ENCODE assay signal across 12 cellular contexts in genomic region chr9:4934976-4935672, GRCh38. TPM values are rescaled to one million over a fixed set of nuclear protein-coding genes. Genes with fewer than 3 reads are reported as not detected.
DNase-seq lines count a peak whose midpoint lies in the region; ATAC-seq, FAIRE-seq and TF ChIP-seq lines count a peak whose summit lies in the region.
"Had no signal": no experiment of that assay in that cellular context is flagged by ENCODE, and none has a peak within 500 bp of the region (broad histone marks: within the 10 kb centered on the region; RNA-seq: fewer than 3 reads in every experiment).

No MANE protein-coding gene starts in this region.

- ATAC-seq in psoas muscle: peak; percentile 36 to 79 (median 54)
- ATAC-seq in T-cell (replicated peaks in 1 of 4): no peak
- ATAC-seq: foreskin keratinocyte had no signal

- H3K79me2 ChIP-seq in endothelial cell of umbilical vein (ENCODE audit: control insufficient read depth, insufficient read depth, low read length): no peaks in the 10 kb centered on the region

- no peak overlapping the region for H3K9ac ChIP-seq in endothelial cell of umbilical vein (replicated peaks; ENCODE audit: extremely low read depth, insufficient read depth, low read length)

- POLR2A ChIA-PET in endothelial cell of umbilical vein (lab: Charles Lee): no interaction called here
- POLR2A ChIA-PET in T-cell (lab: Charles Lee): no interaction called here

- no peak for FAIRE-seq in endothelial cell of umbilical vein (lab: Jason Lieb, UNC)

- intact Hi-C loops in activated naive CD4-positive, alpha-beta T cell treated with anti-CD3 and anti-CD28 coated beads for 36 hours (cut with micrococcal nuclease): loop anchor here (1.0 to 5.0 kb wide), 4 partner anchors 8 to 652 kb away; partner anchors contain the start of gene PLPP6
- intact Hi-C loops in endothelial cell of umbilical vein (cut with micrococcal nuclease): no loop called here
- intact Hi-C loops in psoas muscle (cut with DNase I): no loop called here
- intact Hi-C loops in breast epithelium (cut with DNase I; ENCODE audit: low total_unique reads): no loop called here

- dilution Hi-C loops in endothelial cell of umbilical vein (cut with MboI; ENCODE audit: extremely low pct_ligation_motif_present, low sequenced_read_pairs): no loop called here

- H3K4me1 ChIP-seq in endothelial cell of umbilical vein (ENCODE audit: control insufficient read depth, extremely low read depth, insufficient read depth, low read length) (peaks cover 20% of the 10 kb centered on the region), psoas muscle (peaks cover 39% of the 10 kb centered on the region), breast epithelium (peaks cover 0 to 6% of the 10 kb centered on the region in 2 donors)

- CTCF ChIA-PET in activated naive CD4-positive, alpha-beta T cell treated with anti-CD3 and anti-CD28 coated beads for 36 hours (lab: Charles Lee): interaction anchor here (0.6 to 3.6 kb wide), 2 partner anchors 12 to 172 kb away, joined by 3 to 13 read pairs; no protein-coding TSS in a partner anchor
- CTCF ChIA-PET in endothelial cell of umbilical vein (lab: Charles Lee) (no interaction called here), T-cell (lab: Charles Lee) (no interaction called here)

- no peaks in the 10 kb centered on the region for H3K9me3 ChIP-seq in endothelial cell of umbilical vein (replicated peaks; ENCODE audit: control insufficient read depth, insufficient read depth, low read length)
- no peaks in the 10 kb centered on the region for H3K9me3 ChIP-seq in psoas muscle
- H3K9me3 ChIP-seq in breast epithelium: no peaks in the 10 kb centered on the region

- DNase-seq in activated naive CD4-positive, alpha-beta T cell treated with anti-CD3 and anti-CD28 coated beads for 36 hours: no peak
- no peak for DNase-seq in activated naive CD4-positive, alpha-beta T cell (lab: John Stamatoyannopoulos, UW)
- DNase-seq in NCI-H69 (lab: John Stamatoyannopoulos, UW) (peak; percentile 96), endothelial cell of umbilical vein (ENCODE audit: low read depth, low spot score) (peak; percentile 11), psoas muscle (no peak), T-cell (no peak), breast epithelium (ENCODE audit: low spot score in 2 of 2) (no peak), NCI-H510A (lab: John Stamatoyannopoulos, UW) (no peak)
- DNase-seq: activated naive CD8-positive, alpha-beta T cell treated with anti-CD3 and anti-CD28 coated beads for 36 hours; foreskin keratinocyte; KBM-7; NCI-H1092 had no signal

- no TSS peak for BruUV-seq in endothelial cell of umbilical vein (replicated peaks; lab: Mats Ljungman, UMichigan)

- TF ChIP-seq POLR2A in endothelial cell of umbilical vein (IDR thresholded peaks at IDR 0.05; ENCODE audit: low read depth, low read length) (no peak), breast epithelium (IDR thresholded peaks at IDR 0.05) (no peak)

- no peaks in the 10 kb centered on the region for H3K9me1 ChIP-seq in endothelial cell of umbilical vein (replicated peaks; ENCODE audit: control insufficient read depth, extremely low read depth, insufficient read depth, low read length)

- H3K36me3 ChIP-seq in endothelial cell of umbilical vein (ENCODE audit: control insufficient read depth in 2 of 2, extremely low read depth in 1 of 2, insufficient read depth in 2 of 2, low read length in 2 of 2) (no peaks in the 10 kb centered on the region), psoas muscle (ENCODE audit: insufficient read depth in 1 of 2, low read depth in 1 of 2) (no peaks in the 10 kb centered on the region), breast epithelium (no peaks in the 10 kb centered on the region)

- H3K4me3 Mint-ChIP-seq in activated naive CD4-positive, alpha-beta T cell treated with anti-CD3 and anti-CD28 coated beads for 36 hours: no peak overlapping the region
- no peak overlapping the region for H3K4me3 Mint-ChIP-seq in T-cell

- no peak overlapping the region for H2AFZ ChIP-seq in endothelial cell of umbilical vein (ENCODE audit: low read depth, low read length)

- no peaks in the 10 kb centered on the region for H3K27me3 Mint-ChIP-seq in activated naive CD4-positive, alpha-beta T cell treated with anti-CD3 and anti-CD28 coated beads for 36 hours (ENCODE audit: low read depth)
- no peaks in the 10 kb centered on the region for H3K27me3 Mint-ChIP-seq in T-cell
- H3K27me3 Mint-ChIP-seq: activated naive CD8-positive, alpha-beta T cell treated with anti-CD3 and anti-CD28 coated beads for 36 hours had no signal

- H3K9me3 Mint-ChIP-seq in activated naive CD4-positive, alpha-beta T cell treated with anti-CD3 and anti-CD28 coated beads for 36 hours: no peaks in the 10 kb centered on the region
- H3K9me3 Mint-ChIP-seq in T-cell: no peaks in the 10 kb centered on the region

- no peaks in the 10 kb centered on the region for H3K36me3 Mint-ChIP-seq in activated naive CD4-positive, alpha-beta T cell treated with anti-CD3 and anti-CD28 coated beads for 36 hours (ENCODE audit: low read depth)
- no peaks in the 10 kb centered on the region for H3K36me3 Mint-ChIP-seq in T-cell

- TF ChIP-seq CTCF in endothelial cell of umbilical vein (IDR thresholded peaks at IDR 0.05; ENCODE audit: extremely low read depth in 1 of 2, insufficient read depth in 1 of 2, low read depth in 1 of 2, low read length in 2 of 2): no peak
- TF ChIP-seq CTCF in psoas muscle (IDR thresholded peaks at IDR 0.05): no peak
- no peak for TF ChIP-seq CTCF in breast epithelium (IDR thresholded peaks at IDR 0.05)

- H3K4me1 Mint-ChIP-seq in activated naive CD4-positive, alpha-beta T cell treated with anti-CD3 and anti-CD28 coated beads for 36 hours (ENCODE audit: low read depth): peaks cover 47% of the 10 kb centered on the region
- H3K4me1 Mint-ChIP-seq in T-cell: peaks cover 38 to 43% (median 42%) of the 10 kb centered on the region in 3 donors

- H3K4me2 ChIP-seq in endothelial cell of umbilical vein (ENCODE audit: insufficient read depth, low read length): no peak overlapping the region

- no peak overlapping the region for H3K27ac ChIP-seq in endothelial cell of umbilical vein (ENCODE audit: insufficient read depth, low read depth, low read length)
- no peak overlapping the region for H3K27ac ChIP-seq in psoas muscle
- H3K27ac ChIP-seq in breast epithelium: no peak overlapping the region
- H3K27ac ChIP-seq: foreskin keratinocyte had no signal

- peak overlapping the region; percentile 93 for H3K27ac Mint-ChIP-seq in activated naive CD4-positive, alpha-beta T cell treated with anti-CD3 and anti-CD28 coated beads for 36 hours
- H3K27ac Mint-ChIP-seq in T-cell: peak overlapping the region in 1 of 2 donors; percentile 30

- WGBS in psoas muscle, 3 donors: 59 to 64% (median 59%) methylated on average over 4 of the region's 4 CpGs

- H4K20me1 ChIP-seq in endothelial cell of umbilical vein (replicated peaks; ENCODE audit: control insufficient read depth, extremely low read depth, insufficient read depth, low read length): no peaks in the 10 kb centered on the region

- H3K27me3 ChIP-seq in endothelial cell of umbilical vein (ENCODE audit: control insufficient read depth in 2 of 2, insufficient read depth in 2 of 2, low read length in 2 of 2) (peaks cover 0 to 2% of the 10 kb centered on the region in 2 experiments), psoas muscle (ENCODE audit: insufficient read depth in 3 of 3, low read length in 2 of 3) (no peaks in the 10 kb centered on the region), breast epithelium (no peaks in the 10 kb centered on the region)
- H3K27me3 ChIP-seq: foreskin keratinocyte had no signal

- no peak overlapping the region for H3K4me3 ChIP-seq in endothelial cell of umbilical vein (replicated peaks in 1 of 3; ENCODE audit: insufficient read depth in 1 of 3, low read depth in 1 of 3, low read length in 3 of 3)
- no peak overlapping the region for H3K4me3 ChIP-seq in psoas muscle
- H3K4me3 ChIP-seq in breast epithelium: no peak overlapping the region

TF ChIP-seq in endothelial cell of umbilical vein, 7 proteins besides CTCF, POLR2A, EP300 and RAD21:
- TF ChIP-seq EZH2 (IDR thresholded peaks at IDR 0.05; ENCODE audit: borderline replicate concordance, low read depth, low read length, severe bottlenecking): no peak
- TF ChIP-seq MYC (IDR thresholded peaks at IDR 0.05; ENCODE audit: low read depth, low read length): no peak
- no peak for TF ChIP-seq GATA2 (IDR thresholded peaks at IDR 0.05; ENCODE audit: insufficient read depth, insufficient read length, low read depth, low read length)
- TF ChIP-seq POLR2AphosphoS5 (IDR thresholded peaks at IDR 0.05; ENCODE audit: insufficient read depth, low read depth, low read length): no peak
- no peak for TF ChIP-seq MAX (IDR thresholded peaks at IDR 0.05; ENCODE audit: insufficient read depth, insufficient read length)
- no peak for TF ChIP-seq JUN (IDR thresholded peaks at IDR 0.05; ENCODE audit: borderline replicate concordance, insufficient read depth, insufficient read length, low read depth)
- no peak for TF ChIP-seq FOS (IDR thresholded peaks at IDR 0.05; ENCODE audit: borderline replicate concordance, insufficient read depth, low read length)

RNA-seq across cellular contexts. Expression of gene JAK2, which starts 49.9 kb away (rescaled TPM):
- total RNA-seq in activated naive CD4-positive, alpha-beta T cell treated with anti-CD3 and anti-CD28 coated beads for 36 hours: 10 to 100 TPM; 46.8 to 51.0 TPM
- total RNA-seq in endothelial cell of umbilical vein (9.7 and 10.3 TPM in 2 replicates), psoas muscle (10 to 100 TPM in 3 of 4 donors, 1 to 10 TPM in 1; 9.0 to 32.3 (median 16.8) TPM), T-cell (10 to 100 TPM; 12.6 to 16.2 (median 15.0) TPM), breast epithelium (10 to 100 TPM; 28.8 to 46.9 (median 35.4) TPM)
- polyA plus RNA-seq in endothelial cell of umbilical vein (1.6 and 2.1 TPM in 2 replicates), psoas muscle (1 to 10 TPM; 2.2 to 4.6 (median 3.2) TPM)
- 2.1 and 2.7 TPM in 2 replicates for polyA plus RNA-seq in endothelial cell of umbilical vein (2011; cell fraction: cytosol; rRNA removed)
- 6.6 and 7.7 TPM in 2 replicates for polyA plus RNA-seq in endothelial cell of umbilical vein (2011; cell fraction: nucleus; rRNA removed)
- 5.3 and 6.2 TPM in 2 replicates for polyA plus RNA-seq in endothelial cell of umbilical vein (2012)
- polyA minus RNA-seq in endothelial cell of umbilical vein: 9.5 and 11.0 TPM in 2 replicates
- polyA minus RNA-seq in endothelial cell of umbilical vein (2011; cell fraction: cytosol; rRNA and poly(A)+ RNA removed): 4.8 TPM
- 24.3 and 35.7 TPM in 2 replicates for polyA minus RNA-seq in endothelial cell of umbilical vein (2011; cell fraction: nucleus; rRNA and poly(A)+ RNA removed)

Comparison
In these comparisons a context has a peak if more than half of its experiments do, and no peak if none do; other contexts are left out.
1. DNase-seq: peak in NCI-H69 (single experiment) and endothelial cell of umbilical vein (single experiment); none in activated naive CD4-positive, alpha-beta T cell treated with anti-CD3 and anti-CD28 coated beads for 36 hours (single experiment), activated naive CD4-positive, alpha-beta T cell (0 of 4), psoas muscle (0 of 2), T-cell (0 of 34), breast epithelium (0 of 2) and NCI-H510A (single experiment).
2. ATAC-seq: peak in psoas muscle (4 of 4); none in T-cell (0 of 4).